ENCODE assay signal across 15 cellular contexts in the genomic region with DNA sequence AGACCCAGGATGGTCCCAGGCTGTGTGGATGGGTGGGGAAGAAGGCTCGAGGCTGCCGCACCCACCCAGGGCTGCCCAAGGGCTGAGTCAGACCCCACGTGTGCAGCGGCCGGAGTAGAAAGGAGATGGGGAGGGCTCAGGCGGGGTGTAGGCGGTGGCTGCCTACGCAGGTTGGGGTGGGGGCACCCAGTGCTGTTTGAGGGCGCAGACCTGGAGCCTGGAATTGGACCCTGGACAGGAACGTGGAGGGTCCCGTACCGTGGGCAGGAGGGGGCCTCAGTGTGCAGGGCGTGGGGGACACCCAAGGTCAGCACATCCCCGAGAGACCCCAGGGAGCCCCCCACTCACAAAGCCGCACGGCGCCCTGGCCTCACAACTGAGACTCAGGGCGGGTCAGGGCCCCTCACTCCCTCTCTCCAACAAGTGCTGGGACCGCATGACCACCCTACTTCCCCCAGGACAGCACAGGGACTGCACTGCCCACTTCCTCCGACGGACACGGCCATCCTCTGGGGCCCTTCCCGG.
DNase-seq lines count a peak whose midpoint lies in the region; ATAC-seq, FAIRE-seq and TF ChIP-seq lines count a peak whose summit lies in the region.
"Had no signal": no experiment of that assay in that cellular context is flagged by ENCODE, and none has a peak within 500 bp of the region (broad histone marks: within the 10 kb centered on the region; RNA-seq: fewer than 3 reads in every experiment).

No MANE protein-coding gene starts in this region.

- H3K4me1 ChIP-seq in GM23248 (ENCODE audit: insufficient read depth) (no peaks in the 10 kb centered on the region), astrocyte (ENCODE audit: insufficient read depth, low read length) (no peaks in the 10 kb centered on the region), ascending aorta (no peaks in the 10 kb centered on the region)
- H3K4me1 ChIP-seq: gastrocnemius medialis had no signal

- in situ Hi-C loops in GM23248 (cut with MboI): no loop called here

- H3K9me3 ChIP-seq in GM23248 (ENCODE audit: low read depth) (no peaks in the 10 kb centered on the region), astrocyte (ENCODE audit: insufficient read depth, low read depth, low read length) (no peaks in the 10 kb centered on the region), ascending aorta (no peaks in the 10 kb centered on the region)
- H3K9me3 ChIP-seq: gastrocnemius medialis had no signal

- H3K36me3 Mint-ChIP-seq in CD14-positive monocyte: no peaks in the 10 kb centered on the region
- no peaks in the 10 kb centered on the region for H3K36me3 Mint-ChIP-seq in astrocyte (ENCODE audit: low read depth, unreplicated experiment)
- H3K36me3 Mint-ChIP-seq in naive thymus-derived CD8-positive, alpha-beta T cell: no peaks in the 10 kb centered on the region

- no peak overlapping the region for H3K4me3 ChIP-seq in GM23248
- H3K4me3 ChIP-seq in astrocyte (ENCODE audit: insufficient read depth, low read depth, low read length): no peak overlapping the region
- no peak overlapping the region for H3K4me3 ChIP-seq in ascending aorta
- H3K4me3 ChIP-seq: gastrocnemius medialis had no signal

- H3F3A ChIP-seq in GM23248 (ENCODE audit: insufficient read depth): no peaks in the 10 kb centered on the region

- H3K27ac Mint-ChIP-seq in CD14-positive monocyte (no peak overlapping the region), astrocyte (ENCODE audit: unreplicated experiment) (no peak overlapping the region)
- H3K27ac Mint-ChIP-seq in naive thymus-derived CD8-positive, alpha-beta T cell: peak overlapping the region in 8 of 10 donors; percentile 8 to 95 (median 81)
- H3K27ac Mint-ChIP-seq: activated T-cell treated with anti-CD3 and anti-CD28 coated beads, Interleukin-2, amount 50 U/mL, for 72 hours; H9; nephron had no signal

- no peak overlapping the region for H3K27ac ChIP-seq in GM23248
- H3K27ac ChIP-seq in astrocyte (ENCODE audit: low read depth, low read length): no peak overlapping the region
- H3K27ac ChIP-seq in ascending aorta: no peak overlapping the region
- H3K27ac ChIP-seq: brain microvascular endothelial cell, gastrocnemius medialis had no signal

- ATAC-seq in naive thymus-derived CD8-positive, alpha-beta T cell: no peak
- ATAC-seq in HG02571 (IDR thresholded peaks at IDR 0.05; ENCODE audit: unreplicated experiment) (no peak), GM19467 (IDR thresholded peaks at IDR 0.05; ENCODE audit: unreplicated experiment) (no peak)
- ATAC-seq: gastrocnemius medialis had no signal

- no peaks in the 10 kb centered on the region for H3K36me3 ChIP-seq in GM23248 (ENCODE audit: low read depth)
- no peaks in the 10 kb centered on the region for H3K36me3 ChIP-seq in astrocyte (ENCODE audit: insufficient read depth, low read length)
- H3K36me3 ChIP-seq in ascending aorta: no peaks in the 10 kb centered on the region
- H3K36me3 ChIP-seq: brain microvascular endothelial cell, gastrocnemius medialis had no signal

- H4K20me1 ChIP-seq in GM23248 (ENCODE audit: insufficient read depth): no peaks in the 10 kb centered on the region
- H4K20me1 ChIP-seq in astrocyte (ENCODE audit: insufficient read depth, low read length): no peaks in the 10 kb centered on the region

- DNase-seq in CD14-positive monocyte (ENCODE audit: low spot score) (peak; percentile 33), GM23248 (peak; percentile 59), astrocyte (ENCODE audit: low read depth) (peak; percentile 10), ascending aorta (ENCODE audit: low spot score in 2 of 2) (no peak), NCI-H2029 treated with DMSO at 0.1 percent for 48 hours (lab: John Stamatoyannopoulos, UW) (no peak)
- peak in 2 of 10 donors; percentile 4 to 50 for DNase-seq in naive thymus-derived CD8-positive, alpha-beta T cell
- DNase-seq: brain microvascular endothelial cell, gastrocnemius medialis, H9, NCI-H1048 had no signal

- H3K27me3 ChIP-seq in GM23248 (replicated peaks; ENCODE audit: insufficient read depth): no peaks in the 10 kb centered on the region
- no peaks in the 10 kb centered on the region for H3K27me3 ChIP-seq in astrocyte (ENCODE audit: insufficient read depth, low read length)
- H3K27me3 ChIP-seq in ascending aorta: no peaks in the 10 kb centered on the region

- no peak for FAIRE-seq in astrocyte (lab: Jason Lieb, UNC)
- FAIRE-seq: keratinocyte had no signal

- H2AFZ ChIP-seq in GM23248: no peak overlapping the region
- H2AFZ ChIP-seq in astrocyte (ENCODE audit: low read depth, low read length): no peak overlapping the region

- no peak for TF ChIP-seq CTCF in CD14-positive monocyte (IDR thresholded peaks at IDR 0.05)
- TF ChIP-seq CTCF in astrocyte (IDR thresholded peaks at IDR 0.05; ENCODE audit: insufficient read depth, low read depth, low read length): no peak
- no peak for TF ChIP-seq CTCF in ascending aorta (IDR thresholded peaks at IDR 0.05)

- H3K4me2 ChIP-seq in GM23248 (ENCODE audit: unreplicated experiment) (no peak overlapping the region), astrocyte (ENCODE audit: low read length) (no peak overlapping the region)

- WGBS in GM23248 (ENCODE audit: low coverage in 1 of 2, low lambda C conversion rate in 2 of 2, missing lambda C conversion rate in 2 of 2), 2 experiments: 38 to 41% methylated on average over 12 to 23 of the region's 23 CpGs

- intact Hi-C loops in CD14-positive monocyte (cut with micrococcal nuclease) (no loop called here), ascending aorta (cut with DNase I) (no loop called here)

- H3K27me3 Mint-ChIP-seq in CD14-positive monocyte (ENCODE audit: low read depth in 3 of 3) (peaks cover 9 to 22% (median 11%) of the 10 kb centered on the region in 3 donors), astrocyte (ENCODE audit: low read depth, unreplicated experiment) (peaks cover 20% of the 10 kb centered on the region)
- peaks cover 0 to 10% (median 0%) of the 10 kb centered on the region in 5 donors for H3K27me3 Mint-ChIP-seq in naive thymus-derived CD8-positive, alpha-beta T cell

- POLR2A ChIA-PET in naive thymus-derived CD8-positive, alpha-beta T cell (lab: Charles Lee): interaction anchor here (1.0 to 3.1 kb wide), 11 partner anchors 13 to 314 kb away, joined by 3 to 57 read pairs (median 12); a partner anchor contains a TSS

- no peaks in the 10 kb centered on the region for H3K9me2 ChIP-seq in GM23248 (ENCODE audit: insufficient read depth)

- no peak overlapping the region for H3K4me3 Mint-ChIP-seq in CD14-positive monocyte
- H3K4me3 Mint-ChIP-seq in astrocyte (ENCODE audit: unreplicated experiment): no peak overlapping the region
- peak overlapping the region in 5 of 10 donors; percentile 39 to 86 (median 77) for H3K4me3 Mint-ChIP-seq in naive thymus-derived CD8-positive, alpha-beta T cell
- H3K4me3 Mint-ChIP-seq: H9, nephron had no signal

- H3K79me2 ChIP-seq in GM23248 (ENCODE audit: insufficient read depth) (no peaks in the 10 kb centered on the region), astrocyte (ENCODE audit: insufficient read depth, low read length) (no peaks in the 10 kb centered on the region)

- H3K9ac ChIP-seq in GM23248: no peak overlapping the region
- no peak overlapping the region for H3K9ac ChIP-seq in astrocyte (ENCODE audit: low read length)

- H3K4me1 Mint-ChIP-seq in CD14-positive monocyte: no peaks in the 10 kb centered on the region
- no peaks in the 10 kb centered on the region for H3K4me1 Mint-ChIP-seq in astrocyte (ENCODE audit: low read depth, unreplicated experiment)
- peaks cover 3 to 40% (median 20%) of the 10 kb centered on the region in 4 donors for H3K4me1 Mint-ChIP-seq in naive thymus-derived CD8-positive, alpha-beta T cell

- H3K9me3 Mint-ChIP-seq in CD14-positive monocyte (peaks cover 0 to under 1% (median 0%) of the 10 kb centered on the region in 7 donors), astrocyte (ENCODE audit: unreplicated experiment) (no peaks in the 10 kb centered on the region)
- H3K9me3 Mint-ChIP-seq in naive thymus-derived CD8-positive, alpha-beta T cell: no peaks in the 10 kb centered on the region
- H3K9me3 Mint-ChIP-seq: activated T-cell treated with anti-CD3 and anti-CD28 coated beads, Interleukin-2, amount 50 U/mL, for 72 hours; H9; nephron had no signal

Comparison
In these comparisons a context has a peak if more than half of its experiments do, and no peak if none do; other contexts are left out.
1. DNase-seq: peak in CD14-positive monocyte (single experiment), GM23248 (single experiment) and astrocyte (single experiment); none in ascending aorta (0 of 2) and NCI-H2029 treated with DMSO at 0.1 percent for 48 hours (single experiment).
2. H3K27ac Mint-ChIP-seq: peak in naive thymus-derived CD8-positive, alpha-beta T cell (8 of 10); none in CD14-positive monocyte (0 of 7) and astrocyte (single experiment).